In genomic region chr3:192845196-192845855, GRCh38 we compare ENCODE assay signal across 26 cellular contexts.
DNase-seq lines count a peak whose midpoint lies in the region; ATAC-seq, FAIRE-seq and TF ChIP-seq lines count a peak whose summit lies in the region.
"Had no signal": no experiment of that assay in that cellular context is flagged by ENCODE, and none has a peak within 500 bp of the region (broad histone marks: within the 10 kb centered on the region; RNA-seq: fewer than 3 reads in every experiment).

No MANE protein-coding gene starts in this region.

- RAD21 ChIA-PET in GM12878 (lab: Charles Lee; ENCODE audit: unreplicated experiment) = interaction anchor here (0.7 to 6.2 kb wide), 9 partner anchors 9 to 73 kb away, joined by 3 to 71 read pairs (median 8); partner anchors contain the start of gene MB21D2

- H3K9me1 ChIP-seq in IMR-90 (ENCODE audit: insufficient read depth, low read length) = peaks cover 24% of the 10 kb centered on the region

- H3K4me1 ChIP-seq in IMR-90 (ENCODE audit: control insufficient read depth, insufficient read depth, low read length) (peaks cover 27% of the 10 kb centered on the region), GM12878 (ENCODE audit: control insufficient read depth, insufficient read depth, low read length) (peaks cover 55% of the 10 kb centered on the region)

- H3K56ac ChIP-seq in IMR-90 (ENCODE audit: extremely low read depth, insufficient read depth, low read length) = no peak overlapping the region

- peak; percentile 58 for ATAC-seq in activated naive CD8-positive, alpha-beta T cell treated with anti-CD3 and anti-CD28 coated beads, Interleukin-2, amount 50 U/mL, for 24 hours
- ATAC-seq in IMR-90 (ENCODE audit: low read depth) (peak; percentile 62), GM12878 (no peak), GM18909 (IDR thresholded peaks at IDR 0.05; ENCODE audit: poor library complexity, unreplicated experiment) (no peak), GM19455 (IDR thresholded peaks at IDR 0.05; ENCODE audit: unreplicated experiment) (no peak)
- ATAC-seq in stimulated activated effector memory CD8-positive, alpha-beta T cell treated with anti-CD3 and anti-CD28 coated beads, Interleukin-12 subunit alpha, Interleukin-12 subunit beta, amount 100 ng/mL, for 72 hours = peak; percentile 36
- ATAC-seq: activated CD8-positive, alpha-beta memory T cell treated with anti-CD3 and anti-CD28 coated beads, Interleukin-2, amount 10 ng/mL, durations not matched to agents 7 days and 5 days; left colon; naive thymus-derived CD4-positive, alpha-beta T cell had no signal

- DNase-seq in activated naive CD8-positive, alpha-beta T cell treated with anti-CD3 and anti-CD28 coated beads, Interleukin-2, amount 50 U/mL, for 24 hours = no peak
- no peak for DNase-seq in activated naive CD8-positive, alpha-beta T cell treated with anti-CD3 and anti-CD28 coated beads for 36 hours
- DNase-seq in IMR-90 = peak; percentile 87
- DNase-seq in GM12878 (ENCODE audit: low read depth, low spot score) = no peak
- DNase-seq in stimulated activated effector memory CD8-positive, alpha-beta T cell treated with anti-CD3 and anti-CD28 coated beads, Interleukin-12 subunit alpha, Interleukin-12 subunit beta, amount 100 ng/mL, for 72 hours (ENCODE audit: low spot score in 2 of 2) = no peak
- no peak for DNase-seq in activated effector memory CD4-positive, alpha-beta T cell treated with Interleukin-2 at 50 U/mL for 16 hours
- DNase-seq: 8988T; activated CD4-positive, alpha-beta T cell treated with anti-CD3 and anti-CD28 coated beads for 48 hours; activated CD8-positive, alpha-beta memory T cell treated with anti-CD3 and anti-CD28 coated beads, Interleukin-2, amount 10 ng/mL, durations not matched to agents 7 days and 5 days; activated naive CD8-positive, alpha-beta T cell treated with anti-CD3 and anti-CD28 coated beads, Interleukin-2, amount 10 ng/mL, durations not matched to agents 7 days and 5 days; COR-L47; cortex of kidney; DMS79 treated with DMSO at 0.1 percent for 48 hours; head of caudate nucleus; left colon; naive thymus-derived CD4-positive, alpha-beta T cell; NCI-H1092 treated with DMSO at 0.1 percent for 48 hours; NCI-H2081; NCI-H345; retina; stimulated activated CD4-positive, alpha-beta T cell treated with anti-CD3 and anti-CD28 coated beads, Interleukin-4, amount 100 ng/mL, for 24 hours; trophoblast cell had no signal

- TF ChIP-seq CTCF in IMR-90 (conservative IDR thresholded peaks at IDR 0.05; ENCODE audit: low read depth, low read length) (no peak), GM12878 (IDR thresholded peaks at IDR 0.05 in 2 of 3, conservative IDR thresholded peaks at IDR 0.05 in 1 of 3; ENCODE audit: control insufficient read depth in 2 of 3, extremely low read depth in 1 of 3, insufficient read depth in 1 of 3, low read depth in 3 of 3, low read length in 3 of 3) (no peak)

- CTCF ChIA-PET in IMR-90 (lab: Yijun Ruan, JAX) (no interaction called here), GM12878 (lab: Yijun Ruan, JAX) (interaction anchor here (0.6 to 2.5 kb wide), 3 partner anchors 28 to 196 kb away, joined by 3 to 13 read pairs (median 10); no protein-coding TSS in a partner anchor)

- H3K36me3 ChIP-seq in IMR-90 (ENCODE audit: control insufficient read depth, insufficient read depth, low read length) (no peaks in the 10 kb centered on the region), GM12878 (ENCODE audit: control insufficient read depth in 2 of 2, insufficient read depth in 2 of 2, low read length in 1 of 2) (no peaks in the 10 kb centered on the region)
- H3K36me3 ChIP-seq: SJSA1 had no signal

- peaks cover 62% of the 10 kb centered on the region for H3K79me2 ChIP-seq in GM12878 (ENCODE audit: control insufficient read depth, insufficient read depth, low read length)

- no peak overlapping the region for H2BK15ac ChIP-seq in IMR-90 (ENCODE audit: low read depth, low read length)

- TF ChIP-seq RAD21 in IMR-90 (IDR thresholded peaks at IDR 0.05; ENCODE audit: low read length) (no peak), GM12878 (IDR thresholded peaks at IDR 0.05; ENCODE audit: insufficient read depth, low read depth, low read length) (no peak)

- H2BK20ac ChIP-seq in IMR-90 (ENCODE audit: low read depth, low read length) = no peak overlapping the region

- no peak for TF ChIP-seq POLR2A in IMR-90 (IDR thresholded peaks at IDR 0.05; ENCODE audit: low read depth, low read length)
- no peak for TF ChIP-seq POLR2A in GM12878 (IDR thresholded peaks at IDR 0.05; ENCODE audit: low read depth, low read length)

- WGBS in IMR-90 (ENCODE audit: extremely low coverage in 2 of 2, insufficient read length in 1 of 2), 2 experiments = 100% methylated on average over 1 of the region's 9 CpGs; no CpG with 5 or more reads in 1 of the 2 experiments
- 95% methylated on average over 9 of the region's 9 CpGs for WGBS in GM12878 (ENCODE audit: insufficient coverage, insufficient replicate concordance, low lambda C conversion rate, missing lambda C conversion rate)

- peaks cover 53 to 79% of the 10 kb centered on the region in 2 experiments for H3K79me1 ChIP-seq in IMR-90 (ENCODE audit: low read depth in 1 of 2, low read length in 2 of 2)

- H3K4me2 ChIP-seq in IMR-90 (ENCODE audit: low read depth, low read length) (no peak overlapping the region), GM12878 (ENCODE audit: control insufficient read depth, insufficient read depth) (peak overlapping the region; percentile 46)

- H3K4me1 Mint-ChIP-seq in activated naive CD8-positive, alpha-beta T cell treated with anti-CD3 and anti-CD28 coated beads, Interleukin-2, amount 50 U/mL, for 24 hours = peaks cover 33% of the 10 kb centered on the region
- H3K4me1 Mint-ChIP-seq in activated naive CD8-positive, alpha-beta T cell treated with anti-CD3 and anti-CD28 coated beads for 36 hours = peaks cover 5% of the 10 kb centered on the region
- peaks cover 25% of the 10 kb centered on the region for H3K4me1 Mint-ChIP-seq in stimulated activated effector memory CD8-positive, alpha-beta T cell treated with anti-CD3 and anti-CD28 coated beads, Interleukin-12 subunit alpha, Interleukin-12 subunit beta, amount 100 ng/mL, for 72 hours

- peak overlapping the region; percentile 28 for H2BK5ac ChIP-seq in IMR-90 (ENCODE audit: low read depth, low read length, poor library complexity, severe bottlenecking)

- SMC1A ChIA-PET in GM12878 (lab: Charles Lee; ENCODE audit: uncharacterized antibody, unreplicated experiment) = interaction anchor here (1.0 to 20.8 kb wide), 11 partner anchors 9 to 71 kb away, joined by 3 to 283 read pairs (median 8); partner anchors contain the start of gene MB21D2

- H2AK5ac ChIP-seq in IMR-90 (ENCODE audit: low read depth, low read length) = peak overlapping the region; percentile 74; the same call in 1 of the 2 replicates

- no peak overlapping the region for H3K4me3 Mint-ChIP-seq in activated naive CD8-positive, alpha-beta T cell treated with anti-CD3 and anti-CD28 coated beads, Interleukin-2, amount 50 U/mL, for 24 hours
- H3K4me3 Mint-ChIP-seq in activated naive CD8-positive, alpha-beta T cell treated with anti-CD3 and anti-CD28 coated beads for 36 hours = no peak overlapping the region
- no peak overlapping the region for H3K4me3 Mint-ChIP-seq in stimulated activated effector memory CD8-positive, alpha-beta T cell treated with anti-CD3 and anti-CD28 coated beads, Interleukin-12 subunit alpha, Interleukin-12 subunit beta, amount 100 ng/mL, for 72 hours
- H3K4me3 Mint-ChIP-seq: activated CD8-positive, alpha-beta memory T cell treated with anti-CD3 and anti-CD28 coated beads, Interleukin-2, amount 10 ng/mL, durations not matched to agents 7 days and 5 days; activated naive CD8-positive, alpha-beta T cell treated with anti-CD3 and anti-CD28 coated beads, Interleukin-2, amount 10 ng/mL, durations not matched to agents 7 days and 5 days had no signal

- H3K9me3 ChIP-seq in IMR-90 (ENCODE audit: control insufficient read depth, insufficient read depth, low read length) (no peaks in the 10 kb centered on the region), GM12878 (replicated peaks; ENCODE audit: control insufficient read depth, insufficient read depth, low read length) (no peaks in the 10 kb centered on the region)
- H3K9me3 ChIP-seq: SJSA1 had no signal

- H3K9me3 Mint-ChIP-seq in activated naive CD8-positive, alpha-beta T cell treated with anti-CD3 and anti-CD28 coated beads, Interleukin-2, amount 50 U/mL, for 24 hours = no peaks in the 10 kb centered on the region
- H3K9me3 Mint-ChIP-seq in activated naive CD8-positive, alpha-beta T cell treated with anti-CD3 and anti-CD28 coated beads for 36 hours = no peaks in the 10 kb centered on the region
- H3K9me3 Mint-ChIP-seq in stimulated activated effector memory CD8-positive, alpha-beta T cell treated with anti-CD3 and anti-CD28 coated beads, Interleukin-12 subunit alpha, Interleukin-12 subunit beta, amount 100 ng/mL, for 72 hours = peaks cover under 1% of the 10 kb centered on the region
- H3K9me3 Mint-ChIP-seq: activated naive CD8-positive, alpha-beta T cell treated with anti-CD3 and anti-CD28 coated beads, Interleukin-2, amount 10 ng/mL, durations not matched to agents 7 days and 5 days had no signal

- no peak overlapping the region for H4K5ac ChIP-seq in IMR-90 (ENCODE audit: low read depth, low read length)

- in situ Hi-C loops in IMR-90 (cut with MboI; ENCODE audit: low sequenced_read_pairs) (no loop called here), GM12878 (cut with MboI) (no loop called here)

- H2BK120ac ChIP-seq in IMR-90 (ENCODE audit: low read depth, low read length) = peak overlapping the region; percentile 36

- no peak overlapping the region for H2AK9ac ChIP-seq in IMR-90 (replicated peaks; ENCODE audit: low read depth, low read length, poor library complexity)

- H4K8ac ChIP-seq in IMR-90 (ENCODE audit: low read depth in 2 of 2, low read length in 2 of 2) = no peak overlapping the region

- H4K20me1 ChIP-seq in IMR-90 (ENCODE audit: insufficient read depth, low read length) (peaks cover 22% of the 10 kb centered on the region; the same call in 1 of the 2 replicates), GM12878 (ENCODE audit: control insufficient read depth, insufficient read depth) (no peaks in the 10 kb centered on the region)

- no peaks in the 10 kb centered on the region for H3K27me3 Mint-ChIP-seq in activated naive CD8-positive, alpha-beta T cell treated with anti-CD3 and anti-CD28 coated beads, Interleukin-2, amount 50 U/mL, for 24 hours
- H3K27me3 Mint-ChIP-seq in activated naive CD8-positive, alpha-beta T cell treated with anti-CD3 and anti-CD28 coated beads for 36 hours = peaks cover 7% of the 10 kb centered on the region
- H3K27me3 Mint-ChIP-seq: activated naive CD8-positive, alpha-beta T cell treated with anti-CD3 and anti-CD28 coated beads, Interleukin-2, amount 10 ng/mL, durations not matched to agents 7 days and 5 days had no signal

- H3K9ac ChIP-seq in IMR-90 (ENCODE audit: low read depth, low read length) (no peak overlapping the region), GM12878 (ENCODE audit: control insufficient read depth, insufficient read depth, low read length) (no peak overlapping the region)

- H3K36me3 Mint-ChIP-seq in activated naive CD8-positive, alpha-beta T cell treated with anti-CD3 and anti-CD28 coated beads, Interleukin-2, amount 50 U/mL, for 24 hours (ENCODE audit: low read depth) = peaks cover 2% of the 10 kb centered on the region
- peaks cover 3% of the 10 kb centered on the region for H3K36me3 Mint-ChIP-seq in activated naive CD8-positive, alpha-beta T cell treated with anti-CD3 and anti-CD28 coated beads for 36 hours
- peaks cover 7% of the 10 kb centered on the region for H3K36me3 Mint-ChIP-seq in stimulated activated effector memory CD8-positive, alpha-beta T cell treated with anti-CD3 and anti-CD28 coated beads, Interleukin-12 subunit alpha, Interleukin-12 subunit beta, amount 100 ng/mL, for 72 hours
- H3K36me3 Mint-ChIP-seq: activated CD8-positive, alpha-beta memory T cell treated with anti-CD3 and anti-CD28 coated beads, Interleukin-2, amount 10 ng/mL, durations not matched to agents 7 days and 5 days had no signal

- H3K27ac ChIP-seq in IMR-90 (ENCODE audit: insufficient read depth, low read length) (no peak overlapping the region), GM12878 (ENCODE audit: control insufficient read depth, insufficient read depth) (peak overlapping the region; percentile 61)
- H3K27ac ChIP-seq: SJSA1 had no signal

- H3K14ac ChIP-seq in IMR-90 (replicated peaks; ENCODE audit: low read depth, low read length) = no peak overlapping the region; the same call in 1 of the 2 replicates

- no peak for FAIRE-seq in GM12878 (lab: Jason Lieb, UNC)
- FAIRE-seq: bronchial epithelial cell had no signal

- intact Hi-C loops in IMR-90 (cut with micrococcal nuclease) = no loop called here
- intact Hi-C loops in GM12878 (cut with micrococcal nuclease; ENCODE audit: unreplicated experiment) = no loop called here

- no TSS peak for BruUV-seq in IMR-90 (replicated peaks; lab: Mats Ljungman, UMichigan)
- no TSS peak for BruUV-seq in GM12878 (replicated peaks; lab: Mats Ljungman, UMichigan)

- H4K91ac ChIP-seq in IMR-90 (ENCODE audit: insufficient read depth, low read depth, low read length) = peak overlapping the region; percentile 50

- peak overlapping the region; percentile 37; the same call in 1 of the 2 replicates for H3K18ac ChIP-seq in IMR-90 (ENCODE audit: low read depth, low read length)

- H3K4ac ChIP-seq in IMR-90 (ENCODE audit: low read depth, low read length) = peak overlapping the region; percentile 55

- dilution Hi-C loops in IMR-90 (cut with HindIII; ENCODE audit: low sequenced_read_pairs, unreplicated experiment) = no loop called here

- no peaks in the 10 kb centered on the region for H3K27me3 ChIP-seq in IMR-90 (ENCODE audit: control insufficient read depth, insufficient read depth, low read length)
- no peaks in the 10 kb centered on the region for H3K27me3 ChIP-seq in GM12878 (replicated peaks in 1 of 2; ENCODE audit: control insufficient read depth in 2 of 2, insufficient read depth in 2 of 2, low read length in 1 of 2)
- H3K27me3 ChIP-seq: SJSA1 had no signal

- H3K4me3 ChIP-seq in IMR-90 (ENCODE audit: insufficient read depth, low read depth, low read length) (no peak overlapping the region), GM12878 (no peak overlapping the region)
- H3K4me3 ChIP-seq: SJSA1 had no signal

- peak overlapping the region; percentile 2; the same call in 1 of the 2 replicates for H3K23ac ChIP-seq in IMR-90 (ENCODE audit: low read depth, low read length)

- POLR2A ChIA-PET in IMR-90 (lab: Charles Lee; ENCODE audit: unreplicated experiment) = no interaction called here
- POLR2A ChIA-PET in GM12878 (lab: Charles Lee) = interaction anchor here (1.5 to 6.5 kb wide), 2 partner anchors 20 to 69 kb away, joined by 5 to 28 read pairs; no protein-coding TSS in a partner anchor

- TF ChIP-seq EP300 in GM12878 (IDR thresholded peaks at IDR 0.05; ENCODE audit: borderline replicate concordance in 1 of 2, control insufficient read depth in 1 of 2, low read depth in 2 of 2, low read length in 2 of 2) = no peak

- no peak overlapping the region for H2AFZ ChIP-seq in IMR-90 (replicated peaks; ENCODE audit: low read length, poor library complexity)
- H2AFZ ChIP-seq in GM12878 (ENCODE audit: control insufficient read depth, low read depth, low read length) = no peak overlapping the region

- peak overlapping the region; percentile 24 for H3K27ac Mint-ChIP-seq in activated naive CD8-positive, alpha-beta T cell treated with anti-CD3 and anti-CD28 coated beads, Interleukin-2, amount 50 U/mL, for 24 hours
- no peak overlapping the region for H3K27ac Mint-ChIP-seq in activated naive CD8-positive, alpha-beta T cell treated with anti-CD3 and anti-CD28 coated beads for 36 hours
- H3K27ac Mint-ChIP-seq in stimulated activated effector memory CD8-positive, alpha-beta T cell treated with anti-CD3 and anti-CD28 coated beads, Interleukin-12 subunit alpha, Interleukin-12 subunit beta, amount 100 ng/mL, for 72 hours = no peak overlapping the region
- H3K27ac Mint-ChIP-seq: activated CD8-positive, alpha-beta memory T cell treated with anti-CD3 and anti-CD28 coated beads, Interleukin-2, amount 10 ng/mL, durations not matched to agents 7 days and 5 days; activated naive CD8-positive, alpha-beta T cell treated with anti-CD3 and anti-CD28 coated beads, Interleukin-2, amount 10 ng/mL, durations not matched to agents 7 days and 5 days; naive thymus-derived CD4-positive, alpha-beta T cell had no signal

Comparison
In these comparisons a context has a peak if more than half of its experiments do, and no peak if none do; other contexts are left out.
1. ATAC-seq: peak in activated naive CD8-positive, alpha-beta T cell treated with anti-CD3 and anti-CD28 coated beads, Interleukin-2, amount 50 U/mL, for 24 hours (single experiment), IMR-90 (single experiment) and stimulated activated effector memory CD8-positive, alpha-beta T cell treated with anti-CD3 and anti-CD28 coated beads, Interleukin-12 subunit alpha, Interleukin-12 subunit beta, amount 100 ng/mL, for 72 hours (single experiment); none in GM12878 (single experiment), GM18909 (single experiment) and GM19455 (single experiment).